In genomic region chr17:70795620-70796019, GRCh38 we compare ENCODE assay signal across 28 cellular contexts.
"Had no signal": no experiment of that assay in that cellular context is flagged by ENCODE, and none has a peak within 500 bp of the region (broad histone marks: within the 10 kb centered on the region; RNA-seq: fewer than 3 reads in every experiment).

No MANE protein-coding gene starts in this region.

- H3K4me1 ChIP-seq: stomach, suprapubic skin, testis, thyroid gland, tibial artery, tibial nerve, transverse colon, upper lobe of left lung, upper lobe of right lung, uterus, vagina had no signal

- H3K4me3 ChIP-seq: stomach, suprapubic skin, testis, thoracic aorta, thyroid gland, tibial artery, tibial nerve, transverse colon, upper lobe of left lung, upper lobe of right lung, uterus, vagina had no signal

- H3K27me3 Mint-ChIP-seq: stimulated activated memory B cell treated with anti-CD40 and anti-IgM and Interleukin-4, amounts not matched to agents 10 μg/mL and 1 μg/mL and 100 μg/mL, for 72 hours; stimulated activated naive B cell treated with anti-CD40 and anti-IgM and Interleukin-4, amounts not matched to agents 10 μg/mL and 1 μg/mL and 100 μg/mL, for 72 hours; stimulated activated naive CD8-positive, alpha-beta T cell treated with anti-CD3 and anti-CD28 coated beads, Interleukin-15, amount 100 ng/mL, for 72 hours; stimulated activated naive CD8-positive, alpha-beta T cell treated with anti-CD3 and anti-CD28 coated beads, Interleukin-15, Interleukin-2, amounts not matched to agents 100 ng/mL and 50 ng/mL, for 24 hours had no signal

- ATAC-seq: stimulated activated effector memory CD8-positive, alpha-beta T cell treated with anti-CD3 and anti-CD28 coated beads, Interleukin-12 subunit alpha, Interleukin-12 subunit beta, amount 100 ng/mL, for 72 hours; stimulated activated memory B cell treated with anti-CD40 and anti-IgM and Interleukin-4, amounts not matched to agents 10 μg/mL and 1 μg/mL and 100 μg/mL, for 72 hours; stimulated activated naive B cell treated with anti-CD40 and anti-IgM and Interleukin-4, amounts not matched to agents 10 μg/mL and 1 μg/mL and 100 μg/mL, for 72 hours; stimulated activated naive CD8-positive, alpha-beta T cell treated with anti-CD3 and anti-CD28 coated beads, Interleukin-15, amount 100 ng/mL, for 72 hours; stimulated activated naive CD8-positive, alpha-beta T cell treated with anti-CD3 and anti-CD28 coated beads, Interleukin-15, Interleukin-2, amounts not matched to agents 100 U/mL and 50 U/mL, for 24 hours; upper lobe of right lung had no signal

- H3K4me3 Mint-ChIP-seq: stimulated activated effector memory CD8-positive, alpha-beta T cell treated with anti-CD3 and anti-CD28 coated beads, Interleukin-12 subunit alpha, Interleukin-12 subunit beta, amount 100 ng/mL, for 72 hours; stimulated activated memory B cell treated with anti-CD40 and anti-IgM and Interleukin-4, amounts not matched to agents 10 μg/mL and 1 μg/mL and 100 μg/mL, for 72 hours; stimulated activated naive B cell treated with anti-CD40 and anti-IgM and Interleukin-4, amounts not matched to agents 10 μg/mL and 1 μg/mL and 100 μg/mL, for 72 hours; stimulated activated naive CD8-positive, alpha-beta T cell treated with anti-CD3 and anti-CD28 coated beads, Interleukin-15, amount 100 ng/mL, for 72 hours; stimulated activated naive CD8-positive, alpha-beta T cell treated with anti-CD3 and anti-CD28 coated beads, Interleukin-15, Interleukin-2, amounts not matched to agents 100 ng/mL and 50 ng/mL, for 24 hours; type B pancreatic cell had no signal

- H3K36me3 ChIP-seq: stomach, suprapubic skin, thoracic aorta, thyroid gland, tibial artery, tibial nerve, transverse colon, upper lobe of left lung, upper lobe of right lung, uterus, vagina had no signal

- H3K27ac Mint-ChIP-seq: stimulated activated effector memory CD8-positive, alpha-beta T cell treated with anti-CD3 and anti-CD28 coated beads, Interleukin-12 subunit alpha, Interleukin-12 subunit beta, amount 100 ng/mL, for 72 hours; stimulated activated memory B cell treated with anti-CD40 and anti-IgM and Interleukin-4, amounts not matched to agents 10 μg/mL and 1 μg/mL and 100 μg/mL, for 72 hours; stimulated activated naive B cell treated with anti-CD40 and anti-IgM and Interleukin-4, amounts not matched to agents 10 μg/mL and 1 μg/mL and 100 μg/mL, for 72 hours; stimulated activated naive CD8-positive, alpha-beta T cell treated with anti-CD3 and anti-CD28 coated beads, Interleukin-15, amount 100 ng/mL, for 72 hours; stimulated activated naive CD8-positive, alpha-beta T cell treated with anti-CD3 and anti-CD28 coated beads, Interleukin-15, Interleukin-2, amounts not matched to agents 100 ng/mL and 50 ng/mL, for 24 hours; type B pancreatic cell had no signal

- H3K27me3 ChIP-seq: stomach, suprapubic skin, testis, thyroid gland, tibial artery, tibial nerve, transverse colon, upper lobe of left lung, upper lobe of right lung, uterus, vagina had no signal

- DNase-seq: stimulated activated CD4-positive, alpha-beta T cell treated with anti-CD3 and anti-CD28 coated beads, Interleukin-2, amount 100 ng/mL, for 48 hours; stimulated activated CD4-positive, alpha-beta T cell treated with anti-CD3 and anti-CD28 coated beads, Interleukin-4, amount 100 ng/mL, for 1 hour; stimulated activated CD4-positive, alpha-beta T cell treated with anti-CD3 and anti-CD28 coated beads, Interleukin-4, amount 100 ng/mL, for 24 hours; stimulated activated CD4-positive, alpha-beta T cell treated with anti-CD3 and anti-CD28 coated beads, Interleukin-4, amount 100 ng/mL, for 4 hours; stimulated activated CD8-positive, alpha-beta memory T cell treated with anti-CD3 and anti-CD28 coated beads, Interleukin-4, amount 100 ng/mL, for 48 hours; stimulated activated naive B cell treated with anti-CD40 and anti-IgM and Interleukin-4, amounts not matched to agents 10 μg/mL and 1 μg/mL and 100 μg/mL, for 72 hours; stimulated activated naive CD4-positive, alpha-beta T cell; stimulated activated naive CD4-positive, alpha-beta T cell treated with Interleukin-2 at 50 U/mL for 16 hours; stimulated activated naive CD8-positive, alpha-beta T cell treated with anti-CD3 and anti-CD28 coated beads, Interleukin-15, amount 100 ng/mL, for 72 hours; stimulated activated naive CD8-positive, alpha-beta T cell treated with anti-CD3 and anti-CD28 coated beads, Interleukin-15, Interleukin-2, amounts not matched to agents 100 U/mL and 50 U/mL, for 24 hours; stomach; substantia nigra; testis; thyroid gland; tibial artery; transverse colon; trophoblast cell; upper lobe of left lung; upper lobe of right lung; uterus had no signal

- H3K9me3 ChIP-seq: stomach, suprapubic skin, testis, thoracic aorta, thyroid gland, tibial artery, tibial nerve, transverse colon, upper lobe of left lung, upper lobe of right lung, vagina had no signal

- H3K27ac ChIP-seq: stomach, suprapubic skin, testis, thoracic aorta, thyroid gland, tibial artery, tibial nerve, transverse colon, upper lobe of left lung, upper lobe of right lung, uterus, vagina had no signal

- H3K4me1 Mint-ChIP-seq: stimulated activated effector memory CD8-positive, alpha-beta T cell treated with anti-CD3 and anti-CD28 coated beads, Interleukin-12 subunit alpha, Interleukin-12 subunit beta, amount 100 ng/mL, for 72 hours; stimulated activated memory B cell treated with anti-CD40 and anti-IgM and Interleukin-4, amounts not matched to agents 10 μg/mL and 1 μg/mL and 100 μg/mL, for 72 hours; stimulated activated naive B cell treated with anti-CD40 and anti-IgM and Interleukin-4, amounts not matched to agents 10 μg/mL and 1 μg/mL and 100 μg/mL, for 72 hours; stimulated activated naive CD8-positive, alpha-beta T cell treated with anti-CD3 and anti-CD28 coated beads, Interleukin-15, amount 100 ng/mL, for 72 hours had no signal

- H3K36me3 Mint-ChIP-seq: stimulated activated effector memory CD8-positive, alpha-beta T cell treated with anti-CD3 and anti-CD28 coated beads, Interleukin-12 subunit alpha, Interleukin-12 subunit beta, amount 100 ng/mL, for 72 hours; stimulated activated memory B cell treated with anti-CD40 and anti-IgM and Interleukin-4, amounts not matched to agents 10 μg/mL and 1 μg/mL and 100 μg/mL, for 72 hours; stimulated activated naive B cell treated with anti-CD40 and anti-IgM and Interleukin-4, amounts not matched to agents 10 μg/mL and 1 μg/mL and 100 μg/mL, for 72 hours; type B pancreatic cell had no signal
